Comparison of ENCODE assay signal across 24 cellular contexts in the genomic region with DNA sequence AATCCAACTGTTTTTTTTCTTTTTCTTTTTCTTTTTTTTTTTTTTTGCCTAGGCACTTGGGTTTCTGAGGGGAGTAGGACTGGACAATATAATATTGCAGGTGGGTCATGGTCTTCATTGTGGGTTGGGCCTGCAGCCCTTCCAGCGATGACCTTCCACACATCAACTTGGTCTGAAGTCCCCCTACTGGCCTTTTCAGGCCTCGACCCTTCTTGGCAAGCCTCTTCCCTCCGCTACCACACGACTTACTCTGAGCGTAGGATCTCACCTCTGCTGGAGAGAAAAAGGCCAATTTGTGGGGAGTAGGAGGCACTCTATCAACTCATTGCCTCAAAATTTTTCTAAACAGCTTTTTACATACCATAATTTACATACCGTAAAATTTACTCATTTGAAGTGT. TPM values are rescaled to one million over a fixed set of nuclear protein-coding genes. Genes with fewer than 3 reads are reported as not detected.
DNase-seq lines count a peak whose midpoint lies in the region; ATAC-seq and TF ChIP-seq lines count a peak whose summit lies in the region.
"Had no signal": no experiment of that assay in that cellular context is flagged by ENCODE, and none has a peak within 500 bp of the region (broad histone marks: within the 10 kb centered on the region; RNA-seq: fewer than 3 reads in every experiment).

No MANE protein-coding gene starts in this region.

- H3K9me3 Mint-ChIP-seq in naive thymus-derived CD4-positive, alpha-beta T cell, result no peaks in the 10 kb centered on the region
- H3K9me3 Mint-ChIP-seq: activated B cell treated with CpG ODN at 0.5 μM for 24 hours; activated T-cell treated with anti-CD3 and anti-CD28 coated beads, Interleukin-2, amount 50 U/mL, for 72 hours had no signal

- POLR2A ChIA-PET in OCI-LY7 (lab: Charles Lee), result no interaction called here
- POLR2A ChIA-PET in naive thymus-derived CD4-positive, alpha-beta T cell (lab: Charles Lee), result no interaction called here

- H4K20me1 ChIP-seq in BLaER1, result no peaks in the 10 kb centered on the region
- no peaks in the 10 kb centered on the region for H4K20me1 ChIP-seq in OCI-LY7 (ENCODE audit: insufficient read depth, low read length)

- no peak overlapping the region for H3K27ac Mint-ChIP-seq in naive thymus-derived CD4-positive, alpha-beta T cell
- H3K27ac Mint-ChIP-seq: activated B cell treated with CpG ODN at 0.5 μM for 24 hours; activated CD8-positive, alpha-beta T cell treated with anti-CD3 and anti-CD28 coated beads, Interleukin-2, amount 10 ng/mL, durations not matched to agents 7 days and 5 days; activated T-cell treated with anti-CD3 and anti-CD28 coated beads, Interleukin-2, amount 50 U/mL, for 72 hours; naive B cell had no signal

- no peak overlapping the region for H2AFZ ChIP-seq in OCI-LY7 (ENCODE audit: low read length)

- H3K9me3 ChIP-seq in BLaER1 (peaks cover 2% of the 10 kb centered on the region; the same call in 1 of the 2 replicates), OCI-LY7 (ENCODE audit: low read length) (no peaks in the 10 kb centered on the region), iPS DF 6.9 (ENCODE audit: control insufficient read depth, insufficient read depth, low read length) (no peaks in the 10 kb centered on the region), MG63 (no peaks in the 10 kb centered on the region)
- no peaks in the 10 kb centered on the region for H3K9me3 ChIP-seq in naive thymus-derived CD4-positive, alpha-beta T cell (ENCODE audit: control insufficient read depth in 2 of 3, low read length in 3 of 3)
- H3K9me3 ChIP-seq: prostate gland, thoracic aorta had no signal

- H3K4me3 ChIP-seq in BLaER1 (no peak overlapping the region), GM12865 (ENCODE audit: low read depth, low read length) (no peak overlapping the region), OCI-LY7 (ENCODE audit: low read depth, low read length, poor library complexity, severe bottlenecking) (no peak overlapping the region), iPS DF 6.9 (ENCODE audit: low read length) (no peak overlapping the region), MG63 (no peak overlapping the region), foreskin fibroblast (ENCODE audit: low read depth in 1 of 2, low read length in 2 of 2) (no peak overlapping the region)
- no peak overlapping the region for H3K4me3 ChIP-seq in naive thymus-derived CD4-positive, alpha-beta T cell (ENCODE audit: low read length)
- H3K4me3 ChIP-seq: prostate gland, smooth muscle cell, thoracic aorta had no signal

- CTCF ChIA-PET in OCI-LY7 (lab: Charles Lee; ENCODE audit: unreplicated experiment), result no interaction called here
- CTCF ChIA-PET in naive thymus-derived CD4-positive, alpha-beta T cell (lab: Charles Lee), result no interaction called here

- H3K36me3 ChIP-seq in BLaER1 (no peaks in the 10 kb centered on the region), OCI-LY7 (ENCODE audit: insufficient read depth, low read length) (no peaks in the 10 kb centered on the region), iPS DF 6.9 (ENCODE audit: control insufficient read depth, insufficient read depth, low read length) (no peaks in the 10 kb centered on the region), MG63 (no peaks in the 10 kb centered on the region)
- no peaks in the 10 kb centered on the region for H3K36me3 ChIP-seq in naive thymus-derived CD4-positive, alpha-beta T cell (ENCODE audit: control insufficient read depth in 2 of 3, insufficient read depth in 3 of 3, low read length in 3 of 3)
- H3K36me3 ChIP-seq: prostate gland, thoracic aorta had no signal

- DNase-seq in GM12865 (ENCODE audit: low read depth) (peak; percentile 12), OCI-LY7 (ENCODE audit: low spot score) (no peak), iPS DF 6.9 (ENCODE audit: low read depth, low spot score) (peak; percentile 20), MG63 (no peak), foreskin fibroblast (no peak)
- DNase-seq in naive thymus-derived CD4-positive, alpha-beta T cell, result no peak
- DNase-seq: activated B cell treated with CpG ODN at 0.5 μM for 24 hours; activated CD8-positive, alpha-beta T cell treated with anti-CD3 and anti-CD28 coated beads, Interleukin-2, amount 10 ng/mL, durations not matched to agents 7 days and 5 days; activated T-cell treated with anti-CD3 and anti-CD28 coated beads, Interleukin-2, amount 50 U/mL, for 72 hours; DMS79; IMR-90; mammary epithelial cell; naive B cell; NCI-H1105 treated with DMSO at 0.1 percent for 48 hours; NCI-H2171; NCI-H774 had no signal

- H3K4me3 Mint-ChIP-seq in naive thymus-derived CD4-positive, alpha-beta T cell, result no peak overlapping the region
- H3K4me3 Mint-ChIP-seq: activated B cell treated with CpG ODN at 0.5 μM for 24 hours; activated CD8-positive, alpha-beta T cell treated with anti-CD3 and anti-CD28 coated beads, Interleukin-2, amount 10 ng/mL, durations not matched to agents 7 days and 5 days; activated T-cell treated with anti-CD3 and anti-CD28 coated beads, Interleukin-2, amount 50 U/mL, for 72 hours; naive B cell had no signal

- H3K27ac ChIP-seq in BLaER1 (peak overlapping the region; percentile 84), OCI-LY7 (ENCODE audit: low read depth, low read length, poor library complexity, severe bottlenecking) (no peak overlapping the region), iPS DF 6.9 (ENCODE audit: low read length) (no peak overlapping the region)
- no peak overlapping the region for H3K27ac ChIP-seq in naive thymus-derived CD4-positive, alpha-beta T cell (ENCODE audit: low read depth, low read length)
- H3K27ac ChIP-seq: prostate gland, thoracic aorta had no signal

- no peaks in the 10 kb centered on the region for H3K9me2 ChIP-seq in OCI-LY7 (ENCODE audit: insufficient read depth, low read length)

- H3K79me2 ChIP-seq in OCI-LY7 (ENCODE audit: insufficient read depth, low read depth, low read length), result no peaks in the 10 kb centered on the region

- TF ChIP-seq CTCF in GM12865 (IDR thresholded peaks at IDR 0.05; ENCODE audit: insufficient read depth, low read depth, low read length, missing control alignments), result no peak
- peak; percentile 52 for TF ChIP-seq CTCF in OCI-LY7 (conservative IDR thresholded peaks at IDR 0.05; ENCODE audit: low read length)
- no peak for TF ChIP-seq CTCF in foreskin fibroblast (IDR thresholded peaks at IDR 0.05; ENCODE audit: low read depth, low read length)

- H3K4me1 Mint-ChIP-seq in naive thymus-derived CD4-positive, alpha-beta T cell, result no peaks in the 10 kb centered on the region
- H3K4me1 Mint-ChIP-seq: activated B cell treated with CpG ODN at 0.5 μM for 24 hours, naive B cell had no signal

- H3K27me3 Mint-ChIP-seq in naive thymus-derived CD4-positive, alpha-beta T cell, result peaks cover 0 to 38% (median 23%) of the 10 kb centered on the region in 5 donors

- BruUV-seq in OCI-LY7 (replicated peaks; lab: Mats Ljungman, UMichigan), result no TSS peak

- H3K9ac ChIP-seq in BLaER1, result no peak overlapping the region; the same call in 1 of the 2 replicates

- no peak for ATAC-seq in naive thymus-derived CD4-positive, alpha-beta T cell
- ATAC-seq: activated CD8-positive, alpha-beta T cell treated with anti-CD3 and anti-CD28 coated beads, Interleukin-2, amount 10 ng/mL, durations not matched to agents 7 days and 5 days; activated T-cell treated with anti-CD3 and anti-CD28 coated beads, Interleukin-2, amount 50 U/mL, for 72 hours had no signal

- H3K4me1 ChIP-seq in BLaER1, result peaks cover 55% of the 10 kb centered on the region
- H3K4me1 ChIP-seq in OCI-LY7 (ENCODE audit: insufficient read depth, low read length, poor library complexity, severe bottlenecking), result no peaks in the 10 kb centered on the region
- H3K4me1 ChIP-seq in iPS DF 6.9 (ENCODE audit: control insufficient read depth, insufficient read depth, low read length), result no peaks in the 10 kb centered on the region
- H3K4me1 ChIP-seq in naive thymus-derived CD4-positive, alpha-beta T cell (ENCODE audit: control insufficient read depth in 2 of 2, insufficient read depth in 2 of 2, low read length in 2 of 2), result no peaks in the 10 kb centered on the region
- H3K4me1 ChIP-seq: prostate gland had no signal

- no peaks in the 10 kb centered on the region for H3K36me3 Mint-ChIP-seq in naive thymus-derived CD4-positive, alpha-beta T cell
- H3K36me3 Mint-ChIP-seq: naive B cell had no signal

- H3K27me3 ChIP-seq in BLaER1, result no peaks in the 10 kb centered on the region
- no peaks in the 10 kb centered on the region for H3K27me3 ChIP-seq in iPS DF 6.9 (ENCODE audit: control insufficient read depth, insufficient read depth, low read length)
- no peaks in the 10 kb centered on the region for H3K27me3 ChIP-seq in naive thymus-derived CD4-positive, alpha-beta T cell (ENCODE audit: control insufficient read depth in 2 of 2, insufficient read depth in 2 of 2, low read length in 2 of 2)
- no peaks in the 10 kb centered on the region for H3K27me3 ChIP-seq in MG63

- H3K4me2 ChIP-seq in BLaER1 (peak overlapping the region; percentile 88), OCI-LY7 (ENCODE audit: low read length) (no peak overlapping the region)
- H3K4me2 ChIP-seq: smooth muscle cell had no signal

- intact Hi-C loops in OCI-LY7 (cut with micrococcal nuclease; ENCODE audit: unreplicated experiment), result no loop called here
- intact Hi-C loops in naive thymus-derived CD4-positive, alpha-beta T cell (cut with micrococcal nuclease), result no loop called here

- WGBS in iPS DF 6.9 (ENCODE audit: insufficient coverage, insufficient read length), result no CpG with 5 or more reads among the region's 6 CpGs

RNA-seq across cellular contexts. Expression of gene GRIK3, which starts 51.1 kb away (rescaled TPM):
- total RNA-seq in OCI-LY7 (2014; rRNA removed; shearing (Covaris generic)), result 13.1 and 16.3 TPM in 2 replicates
- 48.6 and 55.0 TPM in 2 replicates for total RNA-seq in OCI-LY7 (2022)
- not detected for total RNA-seq in naive thymus-derived CD4-positive, alpha-beta T cell
- not detected for polyA plus RNA-seq in naive thymus-derived CD4-positive, alpha-beta T cell
- total RNA-seq in MG63 (2014; rRNA removed; shearing (Covaris generic); ENCODE audit: low replicate concordance), result 0.66 TPM in 1 of 2 replicates, not detected in the other
- total RNA-seq: activated CD8-positive, alpha-beta T cell treated with anti-CD3 and anti-CD28 coated beads, Interleukin-2, amount 10 ng/mL, durations not matched to agents 7 days and 5 days; activated T-cell treated with anti-CD3 and anti-CD28 coated beads, Interleukin-2, amount 50 U/mL, for 72 hours; dermis microvascular lymphatic vessel endothelial cell; glomerular endothelial cell; IMR-90; mammary epithelial cell; T-helper 1 cell treated with Interleukin-12 subunit alpha and Interleukin-12 subunit beta and Interleukin-4 antibody, amounts not matched to agents 30 ng/mL and 1 ng/mL, for 36 hours had no signal
- polyA plus RNA-seq: BJ, IMR-90, mammary epithelial cell, smooth muscle cell had no signal

Comparison
In these comparisons a context has a peak if more than half of its experiments do, and no peak if none do; other contexts are left out.
1. DNase-seq: peak in GM12865 (single experiment) and iPS DF 6.9 (single experiment); none in OCI-LY7 (single experiment), naive thymus-derived CD4-positive, alpha-beta T cell (0 of 9), MG63 (single experiment) and foreskin fibroblast (0 of 2).